ENCODE assay signal across 8 cellular contexts in the genomic region with DNA sequence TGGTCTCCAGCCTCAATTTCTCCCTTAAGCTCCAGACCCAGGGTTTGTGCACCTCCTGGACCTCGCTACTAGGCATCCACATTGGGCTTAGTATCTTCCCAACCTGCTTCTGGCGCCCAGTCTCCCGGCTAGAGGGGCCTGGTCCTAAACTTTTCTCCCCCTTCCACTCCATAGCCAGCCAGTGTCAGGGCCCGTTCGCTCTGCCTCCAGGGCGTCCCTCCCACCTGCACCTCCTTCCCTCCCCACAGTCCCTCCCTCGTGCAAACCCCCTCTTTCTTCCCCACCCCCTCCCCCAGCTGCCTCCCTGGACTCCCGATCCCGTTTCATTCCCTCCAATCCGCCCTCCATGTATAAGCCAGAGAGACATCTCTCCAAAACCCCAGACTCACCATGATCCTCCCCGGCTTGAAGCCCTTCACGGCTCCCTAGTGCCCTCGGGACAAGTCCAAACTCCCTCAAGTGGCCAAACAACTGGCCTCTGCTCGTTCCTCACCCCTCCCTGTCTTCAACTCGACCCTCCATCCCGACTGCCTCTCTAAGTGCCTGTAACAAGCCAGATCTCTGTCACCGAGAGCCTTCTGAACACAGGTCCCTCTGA. TPM values are rescaled to one million over a fixed set of nuclear protein-coding genes. Genes with fewer than 3 reads are reported as not detected.
A peak's percentile ranks its signal among the peaks of the same experiment; 100 is the strongest.
DNase-seq lines count a peak whose midpoint lies in the region; ATAC-seq, FAIRE-seq and TF ChIP-seq lines count a peak whose summit lies in the region.

No MANE protein-coding gene starts in this region.

- H3K27me3 ChIP-seq in adrenal gland (no peaks in the 10 kb centered on the region), iPS DF 6.9 (ENCODE audit: control insufficient read depth, insufficient read depth, low read length) (no peaks in the 10 kb centered on the region), small intestine (ENCODE audit: control insufficient read depth in 2 of 2, insufficient read depth in 2 of 2, low read length in 2 of 2) (no peaks in the 10 kb centered on the region)

- intact Hi-C loops in adrenal gland (cut with DNase I) = no loop called here

- no peak for ATAC-seq in HG02884 (IDR thresholded peaks at IDR 0.05; ENCODE audit: unreplicated experiment)
- ATAC-seq in GM19452 (IDR thresholded peaks at IDR 0.05; ENCODE audit: unreplicated experiment) = no peak

- 3 to 4% (median 4%) methylated on average over 17 of the region's 17 CpGs for WGBS in adrenal gland, 4 donors
- WGBS in iPS DF 6.9 (ENCODE audit: insufficient coverage, insufficient read length) = no CpG with 5 or more reads among the region's 17 CpGs
- WGBS in small intestine, 3 donors = 2 to 3% (median 2%) methylated on average over 17 of the region's 17 CpGs

- H3K4me3 ChIP-seq in Jurkat, Clone E6-1 (ENCODE audit: low read length) = peak overlapping the region; percentile 96
- H3K4me3 ChIP-seq in adrenal gland (peak overlapping the region in 3 of 4 donors; percentile 42 to 67 (median 58)), iPS DF 6.9 (ENCODE audit: low read length) (peak overlapping the region; percentile 60), small intestine (ENCODE audit: low read depth in 1 of 2, low read length in 2 of 2) (peak overlapping the region; percentile 46 to 58)

- H3K27ac ChIP-seq in adrenal gland (peak overlapping the region; percentile 34 to 85 (median 77)), iPS DF 6.9 (ENCODE audit: low read length) (no peak overlapping the region), small intestine (ENCODE audit: low read depth in 1 of 2, low read length in 1 of 2) (peak overlapping the region; percentile 69 to 84)

- TF ChIP-seq CTCF in adrenal gland (IDR thresholded peaks at IDR 0.05) = no peak

- H3K9me3 ChIP-seq in ES-I3 (ENCODE audit: control insufficient read depth, insufficient read depth, low read length) (no peaks in the 10 kb centered on the region), adrenal gland (replicated peaks in 1 of 3) (no peaks in the 10 kb centered on the region), iPS DF 6.9 (ENCODE audit: control insufficient read depth, insufficient read depth, low read length) (no peaks in the 10 kb centered on the region), small intestine (ENCODE audit: control insufficient read depth, low read depth) (no peaks in the 10 kb centered on the region)

- no peak for TF ChIP-seq POLR2A in adrenal gland (IDR thresholded peaks at IDR 0.05)

- no peak for DNase-seq in Jurkat, Clone E6-1 (ENCODE audit: low read depth, low spot score)
- DNase-seq in adrenal gland = peak; percentile 16 to 78 (median 50)
- DNase-seq in iPS DF 6.9 (ENCODE audit: low read depth, low spot score) = no peak
- DNase-seq in small intestine = no peak
- DNase-seq in medulla oblongata (ENCODE audit: extremely low spot score) = no peak

- no peak for FAIRE-seq in small intestine (lab: Jason Lieb, UNC)

- H3K9ac ChIP-seq in ES-I3 (ENCODE audit: low read depth, low read length) = peak overlapping the region; percentile 97

- H3K4me1 ChIP-seq in ES-I3 (ENCODE audit: insufficient read depth, low read length) (no peaks in the 10 kb centered on the region), adrenal gland (replicated peaks in 1 of 2) (peaks cover 8 to 36% of the 10 kb centered on the region in 2 donors), iPS DF 6.9 (ENCODE audit: control insufficient read depth, insufficient read depth, low read length) (peaks cover 1% of the 10 kb centered on the region; the same call in 1 of the 2 replicates), small intestine (ENCODE audit: control insufficient read depth in 2 of 2, insufficient read depth in 1 of 2, low read depth in 1 of 2, low read length in 1 of 2) (peaks cover 6 to 8% of the 10 kb centered on the region in 2 donors)

- H3K36me3 ChIP-seq in ES-I3 (ENCODE audit: insufficient read depth, low read length) (0 out of 2 replicates have a peak, but pooled peaks cover 3% of the 10 kb centered on the region), adrenal gland (replicated peaks in 1 of 2) (no peaks in the 10 kb centered on the region), iPS DF 6.9 (ENCODE audit: control insufficient read depth, insufficient read depth, low read length) (no peaks in the 10 kb centered on the region), small intestine (ENCODE audit: control insufficient read depth in 2 of 2, insufficient read depth in 2 of 2, low read length in 2 of 2) (no peaks in the 10 kb centered on the region)

RNA-seq across cellular contexts. Expression of a gene that starts 1.0 kb away (rescaled TPM):
- 49.7 TPM for polyA plus RNA-seq in Jurkat, Clone E6-1 (2012; ENCODE audit: insufficient read depth, insufficient read length)
- 100 to 1,000 TPM in 3 of 8 donors, 10 to 100 TPM in 5; 64.7 to 111 (median 98.6) TPM for total RNA-seq in adrenal gland
- polyA plus RNA-seq in adrenal gland (100 to 1,000 TPM in 2 of 3 donors, 10 to 100 TPM in 1; 50.0 to 280 (median 211) TPM), small intestine (10 to 100 TPM; 37.8 to 63.9 (median 49.6) TPM)

RNA-seq across cellular contexts. Expression of a gene that starts 5.4 kb away (rescaled TPM):
- 540 TPM for polyA plus RNA-seq in Jurkat, Clone E6-1 (2012; ENCODE audit: insufficient read depth, insufficient read length)
- 10 to 100 TPM; 13.4 to 45.8 (median 37.1) TPM for total RNA-seq in adrenal gland
- polyA plus RNA-seq in adrenal gland = 10 to 100 TPM; 22.6 to 92.5 (median 76.2) TPM
- 10 to 100 TPM in 2 of 3 donors, 1 to 10 TPM in 1; 8.1 to 46.2 (median 35.7) TPM for polyA plus RNA-seq in small intestine

RNA-seq across cellular contexts. Expression of a gene that starts 20.6 kb away (rescaled TPM):
- 5.1 TPM for polyA plus RNA-seq in Jurkat, Clone E6-1 (2012; ENCODE audit: insufficient read depth, insufficient read length)
- 1 to 10 TPM in 1 of 8 donors, under 1 TPM in 7; 0.34 to 1.4 (median 0.65) TPM for total RNA-seq in adrenal gland
- 1 to 10 TPM in 1 of 3 donors, under 1 TPM in 2; 0.15 to 1.8 (median 0.74) TPM for polyA plus RNA-seq in adrenal gland
- polyA plus RNA-seq in small intestine = under 1 TPM in 2 of 3 donors, not detected in 1; 0.27 to 0.76 TPM

RNA-seq across cellular contexts. Expression of a gene that starts 45.0 kb away (rescaled TPM):
- polyA plus RNA-seq in Jurkat, Clone E6-1 (2012; ENCODE audit: insufficient read depth, insufficient read length) = not detected
- not detected for total RNA-seq in adrenal gland
- polyA plus RNA-seq in adrenal gland (not detected), small intestine (not detected)

RNA-seq across cellular contexts. Expression of a gene that starts 49.7 kb away (rescaled TPM):
- 90.4 TPM for polyA plus RNA-seq in Jurkat, Clone E6-1 (2012; ENCODE audit: insufficient read depth, insufficient read length)
- total RNA-seq in adrenal gland = 10 to 100 TPM; 46.8 to 60.2 (median 51.9) TPM
- polyA plus RNA-seq in adrenal gland = 10 to 100 TPM; 50.9 to 86.9 (median 51.6) TPM
- 10 to 100 TPM; 32.9 to 39.2 (median 36.5) TPM for polyA plus RNA-seq in small intestine

Comparison
In these comparisons a context has a peak if more than half of its experiments do, and no peak if none do; other contexts are left out.
1. DNase-seq: peak in adrenal gland (7 of 7); none in Jurkat, Clone E6-1 (single experiment), iPS DF 6.9 (single experiment), small intestine (single experiment) and medulla oblongata (single experiment).
2. Peak in every context shown above with its lines, with median percentiles within 50 percentile points of each other: H3K4me3 ChIP-seq.